ENCODE assay signal across 22 cellular contexts in the genomic region with DNA sequence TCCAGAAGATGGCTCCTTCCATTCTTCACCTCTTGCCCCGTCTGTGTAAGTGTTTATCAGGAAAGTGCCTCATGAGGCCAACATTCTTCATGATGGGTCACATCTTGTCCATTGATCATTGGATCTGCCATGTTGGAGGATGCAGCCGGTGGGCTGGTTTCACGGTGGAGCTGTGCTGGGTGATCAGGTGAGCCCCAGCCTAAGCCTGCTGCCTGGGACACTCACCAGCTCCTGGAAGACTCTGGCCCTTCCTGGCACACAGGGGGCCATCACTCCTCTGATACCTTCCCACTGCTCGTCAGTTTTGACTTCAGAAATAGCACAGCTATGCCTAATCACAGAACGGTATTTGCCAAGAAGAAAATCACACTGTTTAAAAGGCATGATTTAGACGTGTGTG. TPM values are rescaled to one million over a fixed set of nuclear protein-coding genes. Genes with fewer than 3 reads are reported as not detected.
"Had no signal": no experiment of that assay in that cellular context is flagged by ENCODE, and none has a peak within 500 bp of the region (broad histone marks: within the 10 kb centered on the region; RNA-seq: fewer than 3 reads in every experiment).

No MANE protein-coding gene starts in this region.

- H3K27ac ChIP-seq: esophagus muscularis mucosa, gastroesophageal sphincter, heart left ventricle, left ventricle myocardium inferior, suprapubic skin, WERI-Rb-1 had no signal

- H3K4me3 Mint-ChIP-seq: neural crest cell, type B pancreatic cell had no signal

- DNase-seq: activated CD8-positive, alpha-beta memory T cell treated with anti-CD3 and anti-CD28 coated beads for 24 hours; activated naive CD4-positive, alpha-beta T cell treated with Interleukin-2 at 50 U/mL for 16 hours; amniotic stem cell; effector CD4-positive, alpha-beta T cell; heart left ventricle; kidney glomerular epithelial cell; left ventricle myocardium inferior; mammary epithelial cell; retina; stimulated activated CD4-positive, alpha-beta T cell treated with anti-CD3 and anti-CD28 coated beads, Interleukin-12 subunit alpha, Interleukin-12 subunit beta, amount 100 ng/mL, for 4 hours; stimulated activated CD4-positive, alpha-beta T cell treated with anti-CD3 and anti-CD28 coated beads, Interleukin-1b, Interleukin-23, amount 100 ng/mL, for 48 hours; stimulated activated naive CD8-positive, alpha-beta T cell treated with anti-CD3 and anti-CD28 coated beads, Interleukin-15, Interleukin-2, amounts not matched to agents 100 U/mL and 50 U/mL, for 24 hours; T-helper 2 cell; WERI-Rb-1 had no signal

- H3K36me3 ChIP-seq: esophagus muscularis mucosa, gastroesophageal sphincter, heart left ventricle, left ventricle myocardium inferior, suprapubic skin, WERI-Rb-1 had no signal

- H3K4me1 Mint-ChIP-seq: neural crest cell had no signal

- H3K27ac Mint-ChIP-seq: type B pancreatic cell had no signal

- ATAC-seq: gastroesophageal sphincter; heart left ventricle; stimulated activated naive CD8-positive, alpha-beta T cell treated with anti-CD3 and anti-CD28 coated beads, Interleukin-15, Interleukin-2, amounts not matched to agents 100 U/mL and 50 U/mL, for 24 hours had no signal

- H3K4me3 ChIP-seq: esophagus muscularis mucosa, gastroesophageal sphincter, heart left ventricle, left ventricle myocardium inferior, suprapubic skin had no signal

- H3K9me3 Mint-ChIP-seq: neural crest cell, type B pancreatic cell had no signal

- H3K9me3 ChIP-seq: suprapubic skin had no signal

- H3K36me3 Mint-ChIP-seq: type B pancreatic cell had no signal

- H3K4me1 ChIP-seq: esophagus muscularis mucosa, gastroesophageal sphincter, heart left ventricle, left ventricle myocardium inferior, suprapubic skin had no signal

RNA-seq across cellular contexts. Expression of gene UBASH3A, which starts 38.3 kb away (rescaled TPM):
- total RNA-seq: cerebellum, left ventricle myocardium inferior, mammary epithelial cell, myocyte, neural crest cell had no signal

RNA-seq across cellular contexts. Expression of gene TMPRSS3, which starts 46.1 kb away (rescaled TPM):
- total RNA-seq: esophagus muscularis mucosa, left ventricle myocardium inferior, myocyte, neural crest cell, posterior vena cava had no signal

RNA-seq across cellular contexts. Expression of gene RSPH1, which starts 54.1 kb away (rescaled TPM):
- total RNA-seq: left ventricle myocardium inferior, myocyte had no signal
